Comparison of ENCODE assay signal across 21 cellular contexts in the genomic region with DNA sequence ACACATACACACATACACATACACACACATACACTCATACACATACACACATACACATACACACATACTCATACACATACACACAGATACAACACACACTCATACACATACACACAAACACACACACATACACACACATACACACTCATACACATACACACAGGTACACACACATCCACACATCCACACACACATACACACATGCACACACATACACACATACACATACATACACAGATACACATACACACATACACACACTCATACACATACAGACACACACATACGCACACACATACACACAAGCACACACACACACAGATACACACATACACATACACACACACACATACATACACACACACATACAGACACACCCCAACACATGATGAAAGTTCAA.
"Had no signal": no experiment of that assay in that cellular context is flagged by ENCODE, and none has a peak within 500 bp of the region (broad histone marks: within the 10 kb centered on the region; RNA-seq: fewer than 3 reads in every experiment).

No MANE protein-coding gene starts in this region.

- H3K4me3 Mint-ChIP-seq: naive B cell; neural crest cell; stimulated activated effector memory CD8-positive, alpha-beta T cell treated with anti-CD3 and anti-CD28 coated beads, Interleukin-12 subunit alpha, Interleukin-12 subunit beta, amount 100 ng/mL, for 72 hours had no signal

- H3K36me3 Mint-ChIP-seq: naive B cell; stimulated activated effector memory CD8-positive, alpha-beta T cell treated with anti-CD3 and anti-CD28 coated beads, Interleukin-12 subunit alpha, Interleukin-12 subunit beta, amount 100 ng/mL, for 72 hours had no signal

- H3K27ac ChIP-seq: colonic mucosa, foreskin keratinocyte, hepatocyte, ovary, suprapubic skin, thyroid gland, upper lobe of left lung had no signal

- H3K4me1 ChIP-seq: colonic mucosa, thyroid gland, upper lobe of left lung had no signal

- ATAC-seq: left colon; left ventricle myocardium superior; right cardiac atrium; stimulated activated effector memory CD8-positive, alpha-beta T cell treated with anti-CD3 and anti-CD28 coated beads, Interleukin-12 subunit alpha, Interleukin-12 subunit beta, amount 100 ng/mL, for 72 hours; stimulated activated naive CD8-positive, alpha-beta T cell treated with anti-CD3 and anti-CD28 coated beads, Interleukin-15, Interleukin-2, amounts not matched to agents 100 U/mL and 50 U/mL, for 24 hours had no signal

- H3K9me3 ChIP-seq: colonic mucosa, ovary, suprapubic skin, thyroid gland, upper lobe of left lung had no signal

- DNase-seq: colonic mucosa; dermis blood vessel endothelial cell; head of caudate nucleus; left colon; left ventricle myocardium superior; mesenchymal stem cell; naive B cell; nucleus accumbens; ovary; right cardiac atrium; stimulated activated CD4-positive, alpha-beta T cell treated with anti-CD3 and anti-CD28 coated beads, Interleukin-2, amount 100 ng/mL, for 48 hours; stimulated activated naive CD8-positive, alpha-beta T cell treated with anti-CD3 and anti-CD28 coated beads, Interleukin-15, Interleukin-2, amounts not matched to agents 100 U/mL and 50 U/mL, for 24 hours; thyroid gland; upper lobe of left lung had no signal

- H3K9me3 Mint-ChIP-seq: neural crest cell had no signal

- H3K27me3 ChIP-seq: colonic mucosa, foreskin keratinocyte, hepatocyte, ovary, suprapubic skin, thyroid gland, upper lobe of left lung had no signal

- H3K4me1 Mint-ChIP-seq: naive B cell; stimulated activated effector memory CD8-positive, alpha-beta T cell treated with anti-CD3 and anti-CD28 coated beads, Interleukin-12 subunit alpha, Interleukin-12 subunit beta, amount 100 ng/mL, for 72 hours had no signal

- H3K4me3 ChIP-seq: colonic mucosa, hepatocyte, lung, ovary, smooth muscle cell, suprapubic skin, thyroid gland, upper lobe of left lung had no signal

- H3K36me3 ChIP-seq: colonic mucosa, ovary, suprapubic skin, thyroid gland, upper lobe of left lung had no signal

- H3K4me2 ChIP-seq: hepatocyte, smooth muscle cell had no signal

- H2AFZ ChIP-seq: hepatocyte had no signal

- H3K79me2 ChIP-seq: hepatocyte had no signal

- H3K27ac Mint-ChIP-seq: naive B cell; stimulated activated effector memory CD8-positive, alpha-beta T cell treated with anti-CD3 and anti-CD28 coated beads, Interleukin-12 subunit alpha, Interleukin-12 subunit beta, amount 100 ng/mL, for 72 hours had no signal
